8 cellular contexts compared by ENCODE assay signal in the genomic region with DNA sequence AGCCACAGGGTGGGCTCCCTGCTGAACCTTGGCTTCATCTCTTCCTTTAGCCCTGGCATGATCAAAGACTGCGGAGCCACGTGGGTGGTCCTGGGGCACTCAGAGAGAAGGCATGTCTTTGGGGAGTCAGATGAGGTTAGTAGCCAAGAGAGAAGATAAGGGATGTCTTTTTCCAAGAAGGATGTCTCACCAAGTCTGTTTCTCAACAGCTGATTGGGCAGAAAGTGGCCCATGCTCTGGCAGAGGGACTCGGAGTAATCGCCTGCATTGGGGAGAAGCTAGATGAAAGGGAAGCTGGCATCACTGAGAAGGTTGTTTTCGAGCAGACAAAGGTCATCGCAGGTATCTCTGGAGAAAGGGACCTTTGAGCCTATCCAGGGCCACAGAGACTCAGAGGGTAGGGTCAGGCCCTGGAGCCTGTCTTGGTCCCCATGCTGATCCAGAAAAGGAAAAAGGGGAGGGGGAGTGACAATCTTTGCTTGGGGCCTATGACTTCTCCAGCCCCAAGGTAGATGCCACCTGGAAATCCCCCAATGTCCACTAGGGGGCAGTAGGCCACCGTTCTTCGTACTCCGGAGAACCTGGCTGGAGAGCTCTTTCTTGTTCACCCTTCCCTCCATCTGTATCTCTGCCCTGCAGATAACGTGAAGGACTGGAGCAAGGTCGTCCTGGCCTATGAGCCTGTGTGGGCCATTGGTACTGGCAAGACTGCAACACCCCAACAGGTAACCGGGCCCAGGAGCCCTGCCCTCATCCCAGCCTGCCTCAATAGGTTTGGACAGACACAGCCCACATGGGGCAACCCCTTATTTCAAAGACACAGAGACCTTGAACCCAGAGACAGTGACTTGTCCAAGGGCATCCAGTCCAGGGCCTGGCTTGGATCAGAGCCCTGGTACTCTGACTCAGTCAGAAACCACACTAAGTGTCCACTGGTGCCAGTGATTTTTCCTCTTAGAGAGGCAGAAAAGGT. TPM values are rescaled to one million over a fixed set of nuclear protein-coding genes. Genes with fewer than 3 reads are reported as not detected.
DNase-seq lines count a peak whose midpoint lies in the region; ATAC-seq and TF ChIP-seq lines count a peak whose summit lies in the region.

No MANE protein-coding gene starts in this region.

- ATAC-seq in PC-3 (no peak; the same call in 1 of the 2 replicates), GM19395 (IDR thresholded peaks at IDR 0.05; ENCODE audit: unreplicated experiment) (no peak)
- ATAC-seq in activated T-cell treated with anti-CD3 and anti-CD28 coated beads, Interleukin-2, amount 50 U/mL, for 4 hours = no peak
- ATAC-seq in natural killer cell treated with Interleukin-12 subunit alpha and Interleukin-12 subunit beta and Interleukin-15 and Interleukin-18, amount 100 ng/mL, for 72 hours = no peak

- CTCF ChIA-PET in PC-3 (lab: Charles Lee) = interaction anchor here (0.5 to 1.5 kb wide), 7 partner anchors 17 to 96 kb away, joined by 3 to 16 read pairs (median 4); partner anchors contain the start of genes C12orf57, CDCA3, RNU7-1 and USP5

- H3K9ac ChIP-seq in PC-3 (ENCODE audit: low read length) (peak overlapping the region; percentile 97; the same call in 1 of the 2 replicates), fibroblast of lung (ENCODE audit: insufficient read depth, low read length) (no peak overlapping the region)

- DNase-seq in COLO668 (lab: John Stamatoyannopoulos, UW; ENCODE audit: unreplicated experiment) (peak; percentile 74), PC-3 (peak; percentile 83), fibroblast of lung (ENCODE audit: low read depth in 2 of 2) (peak; percentile 54 to 77)
- DNase-seq in Jurkat, Clone E6-1 (ENCODE audit: low read depth, low spot score) = peak; percentile 76
- peak; percentile 88 for DNase-seq in activated T-cell treated with anti-CD3 and anti-CD28 coated beads, Interleukin-2, amount 50 U/mL, for 4 hours
- DNase-seq in natural killer cell treated with Interleukin-12 subunit alpha and Interleukin-12 subunit beta and Interleukin-15 and Interleukin-18, amount 100 ng/mL, for 72 hours (ENCODE audit: low spot score) = peak; percentile 80
- peak; percentile 64 to 89 (median 78) for DNase-seq in stimulated activated naive CD4-positive, alpha-beta T cell (lab: John Stamatoyannopoulos, UW)

- H3K4me1 ChIP-seq in PC-3 (ENCODE audit: insufficient read depth, low read length) (peaks cover 38% of the 10 kb centered on the region), fibroblast of lung (ENCODE audit: control insufficient read depth, extremely low read depth, insufficient read depth, low read length) (peaks cover 31% of the 10 kb centered on the region)

- H3K27me3 Mint-ChIP-seq in activated T-cell treated with anti-CD3 and anti-CD28 coated beads, Interleukin-2, amount 50 U/mL, for 4 hours (ENCODE audit: low read depth) = no peaks in the 10 kb centered on the region
- no peaks in the 10 kb centered on the region for H3K27me3 Mint-ChIP-seq in natural killer cell treated with Interleukin-12 subunit alpha and Interleukin-12 subunit beta and Interleukin-15 and Interleukin-18, amount 100 ng/mL, for 72 hours

- no TSS peak for BruUV-seq in PC-3 (replicated peaks; lab: Mats Ljungman, UMichigan)

- H3K27ac ChIP-seq in PC-3 (ENCODE audit: low read length) (no peak overlapping the region), fibroblast of lung (ENCODE audit: insufficient read depth, low read length) (peak overlapping the region; percentile 84)

- POLR2A ChIA-PET in PC-3 (lab: Charles Lee; ENCODE audit: unreplicated experiment) = interaction anchor here (0.6 kb wide), 1 partner anchor 56 kb away, joined by 3 read pairs; no protein-coding TSS in a partner anchor

- H3K4me3 ChIP-seq in Jurkat, Clone E6-1 (ENCODE audit: low read length) = peak overlapping the region; percentile 95
- H3K4me3 ChIP-seq in PC-3 (ENCODE audit: low read length) (peak overlapping the region; percentile 97), fibroblast of lung (replicated peaks in 1 of 4; ENCODE audit: control extremely low read depth in 1 of 4, insufficient read depth in 1 of 4, low read depth in 3 of 4, low read length in 4 of 4) (peak overlapping the region; percentile 89 to 94 (median 92))

- H3F3A ChIP-seq in PC-3 (ENCODE audit: low read length, unreplicated experiment) = peaks cover 3% of the 10 kb centered on the region

- peaks cover 23% of the 10 kb centered on the region for H4K20me1 ChIP-seq in PC-3 (ENCODE audit: low read length)
- peaks cover 4% of the 10 kb centered on the region for H4K20me1 ChIP-seq in fibroblast of lung (ENCODE audit: control insufficient read depth, extremely low read depth, insufficient read depth, low read length)

- H3K36me3 Mint-ChIP-seq in activated T-cell treated with anti-CD3 and anti-CD28 coated beads, Interleukin-2, amount 50 U/mL, for 4 hours (ENCODE audit: insufficient read depth) = peaks cover 41% of the 10 kb centered on the region
- peaks cover 15% of the 10 kb centered on the region for H3K36me3 Mint-ChIP-seq in natural killer cell treated with Interleukin-12 subunit alpha and Interleukin-12 subunit beta and Interleukin-15 and Interleukin-18, amount 100 ng/mL, for 72 hours

- H3K27me3 ChIP-seq in PC-3 (ENCODE audit: low read length) = no peaks in the 10 kb centered on the region
- H3K27me3 ChIP-seq in fibroblast of lung (ENCODE audit: control insufficient read depth, insufficient read depth, low read length) = no peaks in the 10 kb centered on the region

- H3K9me3 Mint-ChIP-seq in activated T-cell treated with anti-CD3 and anti-CD28 coated beads, Interleukin-2, amount 50 U/mL, for 4 hours = no peaks in the 10 kb centered on the region
- H3K9me3 Mint-ChIP-seq in natural killer cell treated with Interleukin-12 subunit alpha and Interleukin-12 subunit beta and Interleukin-15 and Interleukin-18, amount 100 ng/mL, for 72 hours = no peaks in the 10 kb centered on the region

- intact Hi-C loops in PC-3 (cut with micrococcal nuclease) = loop anchor here (5.0 kb wide), 1 partner anchor 58 kb away; the partner anchor contains the start of gene ATN1

- peak overlapping the region; percentile 95 for H3K4me3 Mint-ChIP-seq in activated T-cell treated with anti-CD3 and anti-CD28 coated beads, Interleukin-2, amount 50 U/mL, for 4 hours
- peak overlapping the region; percentile 94 for H3K4me3 Mint-ChIP-seq in natural killer cell treated with Interleukin-12 subunit alpha and Interleukin-12 subunit beta and Interleukin-15 and Interleukin-18, amount 100 ng/mL, for 72 hours

- TF ChIP-seq CTCF in PC-3 (conservative IDR thresholded peaks at IDR 0.05; ENCODE audit: low read depth, low read length) = peak; percentile 77
- TF ChIP-seq CTCF in fibroblast of lung (conservative IDR thresholded peaks at IDR 0.05 in 1 of 2, IDR thresholded peaks at IDR 0.05 in 1 of 2; ENCODE audit: low read depth in 1 of 2, low read length in 2 of 2) = peak; percentile 89 to 90

- H3K36me3 ChIP-seq in PC-3 (ENCODE audit: low read depth, low read length) = peaks cover 23% of the 10 kb centered on the region
- peaks cover 22% of the 10 kb centered on the region for H3K36me3 ChIP-seq in fibroblast of lung (ENCODE audit: control insufficient read depth, insufficient read depth, low read length)

- H3K4me2 ChIP-seq in PC-3 (ENCODE audit: low read length) = peak overlapping the region; percentile 98
- peak overlapping the region; percentile 96 for H3K4me2 ChIP-seq in fibroblast of lung (ENCODE audit: extremely low read depth, insufficient read depth, low read length)

- H3K9me3 ChIP-seq in PC-3 (ENCODE audit: low read length) (no peaks in the 10 kb centered on the region), fibroblast of lung (ENCODE audit: control insufficient read depth, insufficient read depth, low read depth, low read length) (no peaks in the 10 kb centered on the region)

- no peaks in the 10 kb centered on the region for H3K9me2 ChIP-seq in PC-3 (replicated peaks; ENCODE audit: low read length)

- peak overlapping the region; percentile 84 to 95 for H3K27ac Mint-ChIP-seq in natural killer cell treated with Interleukin-12 subunit alpha and Interleukin-12 subunit beta and Interleukin-15 and Interleukin-18, amount 100 ng/mL, for 72 hours

- H2AFZ ChIP-seq in PC-3 (ENCODE audit: low read length) = no peak overlapping the region
- H2AFZ ChIP-seq in fibroblast of lung (ENCODE audit: low read length) = no peak overlapping the region

- peaks cover 53% of the 10 kb centered on the region for H3K4me1 Mint-ChIP-seq in activated T-cell treated with anti-CD3 and anti-CD28 coated beads, Interleukin-2, amount 50 U/mL, for 4 hours (ENCODE audit: low read depth)
- peaks cover 44 to 54% of the 10 kb centered on the region in 2 donors for H3K4me1 Mint-ChIP-seq in natural killer cell treated with Interleukin-12 subunit alpha and Interleukin-12 subunit beta and Interleukin-15 and Interleukin-18, amount 100 ng/mL, for 72 hours (ENCODE audit: low read depth in 2 of 2)

- H3K79me2 ChIP-seq in PC-3 (ENCODE audit: low read length) (peaks cover 28% of the 10 kb centered on the region), fibroblast of lung (ENCODE audit: control insufficient read depth, insufficient read depth, low read length) (peaks cover 43% of the 10 kb centered on the region)

RNA-seq across cellular contexts. Expression of gene TPI1, which starts 2.0 kb away (rescaled TPM):
- polyA plus RNA-seq in Jurkat, Clone E6-1 (2012; ENCODE audit: insufficient read depth, insufficient read length) = 825 TPM
- 1,259 and 1,708 TPM in 2 replicates for total RNA-seq in PC-3 (2014; rRNA removed)
- 1,000 to 10,000 TPM; 1,135 to 1,217 (median 1,169) TPM for total RNA-seq in activated T-cell treated with anti-CD3 and anti-CD28 coated beads, Interleukin-2, amount 50 U/mL, for 4 hours
- total RNA-seq in fibroblast of lung = 906 and 934 TPM in 2 replicates
- 1,617 and 1,654 TPM in 2 replicates for polyA plus RNA-seq in fibroblast of lung
- polyA plus RNA-seq in fibroblast of lung (2012) = 1,159 and 1,236 TPM in 2 replicates
- 2,894 and 3,203 TPM in 2 replicates for polyA minus RNA-seq in fibroblast of lung (ENCODE audit: low replicate concordance)
- 1,000 to 10,000 TPM; 1,157 to 1,903 TPM for total RNA-seq in natural killer cell treated with Interleukin-12 subunit alpha and Interleukin-12 subunit beta and Interleukin-15 and Interleukin-18, amount 100 ng/mL, for 72 hours

RNA-seq across cellular contexts. Expression of gene SPSB2, which starts 3.8 kb away (rescaled TPM):
- 12.0 TPM for polyA plus RNA-seq in Jurkat, Clone E6-1 (2012; ENCODE audit: insufficient read depth, insufficient read length)
- total RNA-seq in PC-3 (2014; rRNA removed) = 8.4 and 9.2 TPM in 2 replicates
- total RNA-seq in activated T-cell treated with anti-CD3 and anti-CD28 coated beads, Interleukin-2, amount 50 U/mL, for 4 hours = 1 to 10 TPM; 5.6 to 8.5 (median 6.7) TPM
- total RNA-seq in fibroblast of lung = 12.7 and 12.8 TPM in 2 replicates
- polyA plus RNA-seq in fibroblast of lung = 1.8 and 2.5 TPM in 2 replicates
- polyA plus RNA-seq in fibroblast of lung (2012) = 4.1 and 5.5 TPM in 2 replicates
- polyA minus RNA-seq in fibroblast of lung (ENCODE audit: low replicate concordance) = 1.9 and 2.1 TPM in 2 replicates
- total RNA-seq in natural killer cell treated with Interleukin-12 subunit alpha and Interleukin-12 subunit beta and Interleukin-15 and Interleukin-18, amount 100 ng/mL, for 72 hours = 1 to 10 TPM; 6.0 to 6.9 TPM

RNA-seq across cellular contexts. Expression of gene USP5, which starts 17.4 kb away (rescaled TPM):
- polyA plus RNA-seq in Jurkat, Clone E6-1 (2012; ENCODE audit: insufficient read depth, insufficient read length) = 50.6 TPM
- total RNA-seq in PC-3 (2014; rRNA removed) (107 and 113 TPM in 2 replicates), fibroblast of lung (53.4 and 69.9 TPM in 2 replicates)
- total RNA-seq in activated T-cell treated with anti-CD3 and anti-CD28 coated beads, Interleukin-2, amount 50 U/mL, for 4 hours = 100 to 1,000 TPM; 169 to 192 (median 176) TPM
- 42.2 and 66.3 TPM in 2 replicates for polyA plus RNA-seq in fibroblast of lung
- 58.3 and 91.9 TPM in 2 replicates for polyA plus RNA-seq in fibroblast of lung (2012)
- 168 and 268 TPM in 2 replicates for polyA minus RNA-seq in fibroblast of lung (ENCODE audit: low replicate concordance)
- 100 to 1,000 TPM in 1 of 2 donors, 10 to 100 TPM in 1; 91.7 to 105 TPM for total RNA-seq in natural killer cell treated with Interleukin-12 subunit alpha and Interleukin-12 subunit beta and Interleukin-15 and Interleukin-18, amount 100 ng/mL, for 72 hours

RNA-seq across cellular contexts. Expression of gene CDCA3, which starts 18.2 kb away (rescaled TPM):
- polyA plus RNA-seq in Jurkat, Clone E6-1 (2012; ENCODE audit: insufficient read depth, insufficient read length) = 103 TPM
- 52.1 and 92.0 TPM in 2 replicates for total RNA-seq in PC-3 (2014; rRNA removed)
- total RNA-seq in activated T-cell treated with anti-CD3 and anti-CD28 coated beads, Interleukin-2, amount 50 U/mL, for 4 hours = 1 to 10 TPM; 1.7 to 4.0 (median 3.1) TPM
- 1.5 and 9.1 TPM in 2 replicates for total RNA-seq in fibroblast of lung
- 9.4 and 56.9 TPM in 2 replicates for polyA plus RNA-seq in fibroblast of lung
- 9.4 and 53.2 TPM in 2 replicates for polyA plus RNA-seq in fibroblast of lung (2012)
- polyA minus RNA-seq in fibroblast of lung (ENCODE audit: low replicate concordance) = 11.3 and 34.7 TPM in 2 replicates
- total RNA-seq in natural killer cell treated with Interleukin-12 subunit alpha and Interleukin-12 subunit beta and Interleukin-15 and Interleukin-18, amount 100 ng/mL, for 72 hours = 100 to 1,000 TPM in 1 of 2 donors, 10 to 100 TPM in 1; 40.7 to 105 TPM

RNA-seq across cellular contexts. Expression of gene GNB3, which starts 28.6 kb away (rescaled TPM):
- polyA plus RNA-seq in Jurkat, Clone E6-1 (2012; ENCODE audit: insufficient read depth, insufficient read length) = 6.6 TPM
- total RNA-seq in PC-3 (2014; rRNA removed) (1.8 TPM in 1 of 2 replicates, not detected in the other), fibroblast of lung (1.3 and 1.7 TPM in 2 replicates)
- total RNA-seq in activated T-cell treated with anti-CD3 and anti-CD28 coated beads, Interleukin-2, amount 50 U/mL, for 4 hours = under 1 TPM; 0.13 to 0.90 (median 0.38) TPM
- polyA plus RNA-seq in fibroblast of lung = 2.7 and 3.7 TPM in 2 replicates
- 2.7 and 3.8 TPM in 2 replicates for polyA plus RNA-seq in fibroblast of lung (2012)
- 0.63 and 3.9 TPM in 2 replicates for polyA minus RNA-seq in fibroblast of lung (ENCODE audit: low replicate concordance)
- total RNA-seq in natural killer cell treated with Interleukin-12 subunit alpha and Interleukin-12 subunit beta and Interleukin-15 and Interleukin-18, amount 100 ng/mL, for 72 hours = not detected
